Comparison of ENCODE assay signal across 10 cellular contexts in the genomic region with DNA sequence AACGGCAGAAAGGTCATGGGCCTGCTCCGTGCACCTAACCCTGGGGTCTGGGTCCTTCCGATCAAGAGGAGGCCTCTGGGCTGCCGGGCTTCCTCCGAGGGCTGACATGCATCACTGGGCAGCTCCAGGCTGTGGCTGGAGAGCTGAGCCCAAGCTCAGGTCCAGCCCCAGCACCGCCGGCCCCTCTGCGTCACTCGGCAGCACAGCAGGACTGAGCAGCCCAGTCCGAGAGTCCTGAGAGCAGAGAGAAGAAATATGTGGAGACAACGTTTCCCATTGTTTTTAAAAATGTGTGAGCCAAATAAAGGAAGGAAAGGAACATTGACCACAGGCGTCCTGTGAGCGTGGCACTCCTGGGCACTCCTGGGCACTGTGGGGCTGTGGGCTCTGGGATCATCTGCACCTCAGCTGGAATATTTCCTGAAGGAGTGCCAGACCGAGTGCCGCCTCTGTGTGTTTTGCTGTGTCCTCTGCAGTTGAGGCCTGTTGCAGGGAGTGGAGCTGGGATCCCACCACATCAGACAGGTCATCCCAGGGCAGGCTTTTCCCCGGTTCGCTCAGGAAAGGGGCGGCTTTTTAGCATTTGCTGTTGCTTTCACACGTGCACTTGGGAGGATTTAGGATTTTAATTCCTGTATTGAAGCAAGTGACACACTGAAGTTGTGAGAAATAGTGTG. TPM values are rescaled to one million over a fixed set of nuclear protein-coding genes. Genes with fewer than 3 reads are reported as not detected.
DNase-seq lines count a peak whose midpoint lies in the region; ATAC-seq and TF ChIP-seq lines count a peak whose summit lies in the region.
"Had no signal": no experiment of that assay in that cellular context is flagged by ENCODE, and none has a peak within 500 bp of the region (broad histone marks: within the 10 kb centered on the region; RNA-seq: fewer than 3 reads in every experiment).

No MANE protein-coding gene starts in this region.

- no peak for TF ChIP-seq CTCF in ascending aorta (IDR thresholded peaks at IDR 0.05)
- TF ChIP-seq CTCF in gastroesophageal sphincter (IDR thresholded peaks at IDR 0.05), result no peak
- TF ChIP-seq CTCF in mucosa of descending colon (IDR thresholded peaks at IDR 0.05), result no peak
- no peak for TF ChIP-seq CTCF in upper lobe of left lung (IDR thresholded peaks at IDR 0.05)

- ATAC-seq in gastroesophageal sphincter (peak; percentile 77), mucosa of descending colon (peak; percentile 21), upper lobe of left lung (ENCODE audit: low FRiP score in 2 of 2) (peak; percentile 32 to 68)
- ATAC-seq: K562 had no signal

- 40 to 73% methylated on average over 1 to 8 of the region's 19 CpGs for WGBS in gastroesophageal sphincter (ENCODE audit: low coverage in 1 of 2), 2 donors
- 58 to 79% methylated on average over 11 to 19 of the region's 19 CpGs for WGBS in upper lobe of left lung, 2 donors

- no peak for TF ChIP-seq POLR2A in gastroesophageal sphincter (IDR thresholded peaks at IDR 0.05)
- TF ChIP-seq POLR2A in upper lobe of left lung (IDR thresholded peaks at IDR 0.05), result no peak

- no peaks in the 10 kb centered on the region for H3K27me3 ChIP-seq in ascending aorta
- H3K27me3 ChIP-seq in gastroesophageal sphincter, result no peaks in the 10 kb centered on the region
- no peaks in the 10 kb centered on the region for H3K27me3 ChIP-seq in upper lobe of left lung

- H3K9me3 ChIP-seq in ascending aorta, result no peaks in the 10 kb centered on the region
- no peaks in the 10 kb centered on the region for H3K9me3 ChIP-seq in gastroesophageal sphincter
- no peaks in the 10 kb centered on the region for H3K9me3 ChIP-seq in mucosa of descending colon
- H3K9me3 ChIP-seq in upper lobe of left lung, result no peaks in the 10 kb centered on the region

- H3K27ac ChIP-seq in ascending aorta, result peak overlapping the region; percentile 56 to 72
- peak overlapping the region in 3 of 4 donors; percentile 61 to 78 (median 69) for H3K27ac ChIP-seq in gastroesophageal sphincter
- H3K27ac ChIP-seq in upper lobe of left lung, result peak overlapping the region in 1 of 4 donors; percentile 31

- H3K4me1 ChIP-seq in ascending aorta (peaks cover 5 to 21% of the 10 kb centered on the region in 2 donors), gastroesophageal sphincter (peaks cover 0 to 47% (median 14%) of the 10 kb centered on the region in 3 donors), mucosa of descending colon (ENCODE audit: low read depth) (no peaks in the 10 kb centered on the region), upper lobe of left lung (peaks cover 0 to 15% (median 6%) of the 10 kb centered on the region in 4 donors)

- TF ChIP-seq EP300 in gastroesophageal sphincter (IDR thresholded peaks at IDR 0.05) (no peak), upper lobe of left lung (IDR thresholded peaks at IDR 0.05) (no peak)

- intact Hi-C loops in ascending aorta (cut with DNase I), result loop anchor here (2.0 kb wide), 1 partner anchor 56 kb away; a partner anchor contains a TSS
- intact Hi-C loops in mucosa of descending colon (cut with DNase I, micrococcal nuclease), result no loop called here

- peak in 1 of 2 donors; percentile 72 for DNase-seq in ascending aorta (ENCODE audit: low spot score in 2 of 2)
- DNase-seq in mucosa of descending colon, result no peak
- DNase-seq in upper lobe of left lung, result no peak
- DNase-seq in stimulated activated naive CD4-positive, alpha-beta T cell (lab: John Stamatoyannopoulos, UW), result no peak
- no peak for DNase-seq in NCI-H187 treated with DMSO at 0.1 percent for 48 hours (lab: John Stamatoyannopoulos, UW)
- DNase-seq in DMS114 treated with DMSO at 0.1 percent for 48 hours (lab: John Stamatoyannopoulos, UW; ENCODE audit: unreplicated experiment), result no peak
- DNase-seq: DMS 273 treated with DMSO at 0.1 percent for 48 hours, NCI-H2107 had no signal

- H3K36me3 ChIP-seq in ascending aorta (peaks cover 23 to 46% of the 10 kb centered on the region in 2 donors), gastroesophageal sphincter (peaks cover 0 to 44% of the 10 kb centered on the region in 2 donors), mucosa of descending colon (ENCODE audit: low read depth) (no peaks in the 10 kb centered on the region), upper lobe of left lung (peaks cover 6 to 53% (median 23%) of the 10 kb centered on the region in 4 donors)

- H3K4me3 ChIP-seq in ascending aorta (peak overlapping the region in 1 of 2 donors; percentile 6), gastroesophageal sphincter (peak overlapping the region in 1 of 2 donors; percentile 19), mucosa of descending colon (no peak overlapping the region), upper lobe of left lung (no peak overlapping the region)
- H3K4me3 ChIP-seq: K562 had no signal

RNA-seq across cellular contexts. Expression of a gene that starts 37.8 kb away (rescaled TPM):
- total RNA-seq in ascending aorta, result 15.8 TPM
- total RNA-seq in gastroesophageal sphincter, result 10 to 100 TPM; 21.9 to 49.0 (median 29.2) TPM
- 10 to 100 TPM; 52.7 to 66.4 (median 54.3) TPM for total RNA-seq in mucosa of descending colon
- 10 to 100 TPM; 23.2 to 45.2 (median 37.9) TPM for total RNA-seq in upper lobe of left lung

RNA-seq across cellular contexts. Expression of a gene that starts 56.2 kb away (rescaled TPM):
- 5.9 TPM for total RNA-seq in ascending aorta
- total RNA-seq in gastroesophageal sphincter, result 10 to 100 TPM; 12.3 to 20.2 (median 17.3) TPM
- total RNA-seq in mucosa of descending colon, result 10 to 100 TPM; 17.7 to 32.4 (median 22.6) TPM
- total RNA-seq in upper lobe of left lung, result 10 to 100 TPM; 10.1 to 53.4 (median 26.5) TPM

Comparison
In these comparisons a context has a peak if more than half of its experiments do, and no peak if none do; other contexts are left out.
1. ATAC-seq: peak in every context shown above with its lines; median percentile 77 in gastroesophageal sphincter; 50 in upper lobe of left lung; 21 in mucosa of descending colon.